ENCODE assay signal across 8 cellular contexts in the genomic region with DNA sequence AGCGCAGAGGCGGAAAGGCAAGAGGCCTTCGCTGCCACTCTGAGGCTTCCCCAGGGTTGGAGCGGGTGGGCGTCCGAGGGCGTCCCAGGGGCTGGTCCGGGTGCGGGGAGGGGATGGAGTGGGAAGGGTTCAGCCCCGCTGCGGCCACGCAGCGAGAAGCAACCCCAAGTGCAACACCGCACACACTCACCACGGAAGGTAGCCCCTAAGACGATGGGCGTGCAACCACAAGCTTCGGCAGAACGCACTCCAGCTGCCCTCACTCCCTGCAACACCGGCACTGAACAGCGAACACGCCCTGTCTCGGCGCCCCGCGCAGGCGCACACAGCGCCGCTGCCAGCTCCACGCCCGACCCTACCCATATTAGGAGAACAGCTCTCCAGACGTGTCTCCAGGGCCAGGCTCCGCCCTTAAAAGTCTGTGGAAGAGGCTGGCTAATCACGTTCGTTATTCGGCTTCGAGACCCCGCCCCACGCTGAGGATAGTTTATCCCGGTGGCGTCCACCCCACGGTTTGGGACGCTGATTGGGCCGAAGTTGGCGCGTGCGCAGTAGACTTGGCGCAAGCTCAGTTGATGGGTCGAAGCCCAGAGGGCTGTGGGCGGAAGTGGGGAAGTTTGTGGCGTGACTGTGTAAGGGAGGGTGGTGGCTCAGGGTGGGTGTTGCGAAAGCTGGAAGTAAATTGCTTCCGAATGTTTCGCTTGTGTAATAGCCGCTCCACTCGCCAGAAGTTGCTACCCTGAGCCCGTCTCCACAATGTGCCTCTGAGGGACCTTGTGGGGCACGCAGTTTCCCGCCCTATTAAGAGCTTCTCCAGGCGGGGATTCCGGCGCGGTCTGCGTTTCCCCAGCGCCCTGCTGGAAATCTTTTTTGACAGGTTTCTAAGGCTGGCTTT. TPM values are rescaled to one million over a fixed set of nuclear protein-coding genes. Genes with fewer than 3 reads are reported as not detected.
DNase-seq lines count a peak whose midpoint lies in the region; ATAC-seq lines count a peak whose summit lies in the region.

A gene (minus strand): TSS at position 300 of the 895 bp plus-strand sequence. CDS start 343 bp downstream, outside the sequence.

- ATAC-seq in GM21529 (IDR thresholded peaks at IDR 0.05; ENCODE audit: unreplicated experiment): peak; percentile 99

- H3K27ac Mint-ChIP-seq in IgD-negative memory B cell: peak within 1 kb of the TSS; percentile 73 to 98 (median 96)

- H3K4me3 Mint-ChIP-seq in IgD-negative memory B cell: peak within 1 kb of the TSS; percentile 86 to 99 (median 94)

- H3K27me3 Mint-ChIP-seq in IgD-negative memory B cell: no peaks in the 10 kb centered on the region

- peaks cover 4 to 11% (median 7%) of the 10 kb centered on the region in 3 donors for H3K9me3 Mint-ChIP-seq in IgD-negative memory B cell

- peaks cover 6% of the 10 kb centered on the region for H3K36me3 Mint-ChIP-seq in IgD-negative memory B cell

- peak; percentile 97 for DNase-seq in DMS 273 treated with DMSO at 0.1 percent for 48 hours (lab: John Stamatoyannopoulos, UW)
- DNase-seq in OCI-M2 (lab: John Stamatoyannopoulos, UW; ENCODE audit: unreplicated experiment): peak; percentile 89
- peak; percentile 99 for DNase-seq in activated T-cell treated with anti-CD3 and anti-CD28 coated beads for 4 hours
- DNase-seq in epidermal melanocyte (ENCODE audit: insufficient read length, low spot score): peak; percentile 94
- peak; percentile 99 for DNase-seq in middle frontal gyrus (ENCODE audit: extremely low spot score, low spot score)
- peak; percentile 99 to 100 for DNase-seq in stimulated activated CD8-positive, alpha-beta memory T cell treated with anti-CD3 and anti-CD28 coated beads, Interleukin-2, amount 100 ng/mL, for 48 hours (ENCODE audit: low read depth in 2 of 2)

- peaks cover 20 to 24% (median 22%) of the 10 kb centered on the region in 3 donors for H3K4me1 Mint-ChIP-seq in IgD-negative memory B cell

RNA-seq across cellular contexts. Expression of the gene that starts here (rescaled TPM):
- polyA plus RNA-seq in IgD-negative memory B cell: 86.8 TPM

Comparison
In these comparisons a context has a peak if more than half of its experiments do, and no peak if none do; other contexts are left out.
1. Peak in every context shown above with its lines: DNase-seq and ATAC-seq.